Comparison of ENCODE assay signal across 8 cellular contexts in the genomic region with DNA sequence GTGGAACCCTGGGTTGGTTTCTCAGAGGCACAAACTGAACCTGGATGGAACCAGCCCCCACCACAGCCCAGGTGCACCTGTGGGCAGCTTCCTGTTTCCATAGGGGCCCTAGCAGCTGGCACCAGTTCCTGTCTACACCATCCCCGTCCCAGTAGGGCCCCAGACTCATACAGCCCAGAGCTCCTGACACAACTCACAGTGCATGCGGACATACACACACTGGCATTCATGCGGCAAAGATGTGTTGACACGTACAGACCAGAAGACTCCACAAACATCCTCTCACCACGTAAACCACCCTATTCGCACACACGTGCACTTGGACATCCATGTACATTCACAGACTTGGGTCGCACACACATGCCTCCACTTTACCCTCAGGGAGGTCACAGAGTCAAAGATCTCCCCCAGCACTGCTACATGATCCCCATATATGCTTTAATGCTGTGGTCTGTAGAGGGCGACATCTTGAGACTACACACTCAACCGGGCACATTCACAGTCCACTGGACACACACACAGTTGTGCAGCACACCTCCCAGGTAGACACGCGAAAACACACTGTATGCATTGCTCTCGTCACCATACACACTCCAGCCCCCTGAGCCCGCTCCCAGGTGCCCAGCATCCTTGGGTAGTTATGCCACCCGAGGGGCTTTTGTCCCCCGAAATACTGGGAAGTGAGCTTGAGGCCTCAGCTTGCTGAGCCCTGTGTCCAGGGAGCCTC. TPM values are rescaled to one million over a fixed set of nuclear protein-coding genes. Genes with fewer than 3 reads are reported as not detected.
A peak's percentile ranks its signal among the peaks of the same experiment; 100 is the strongest.
DNase-seq lines count a peak whose midpoint lies in the region; ATAC-seq and TF ChIP-seq lines count a peak whose summit lies in the region.

No MANE protein-coding gene starts in this region.

- intact Hi-C loops in activated B cell treated with CpG ODN at 0.5 μM for 24 hours (cut with micrococcal nuclease): loop anchor here (1.0 to 5.0 kb wide), 10 partner anchors 9 to 108 kb away; a partner anchor contains a TSS

- CTCF ChIA-PET in activated B cell treated with CpG ODN at 0.5 μM for 24 hours (lab: Charles Lee): interaction anchor here (0.8 to 6.7 kb wide), 13 partner anchors 10 to 106 kb away, joined by 3 to 101 read pairs (median 5); a partner anchor contains a TSS

- TF ChIP-seq CTCF in GM12872 (IDR thresholded peaks at IDR 0.05; ENCODE audit: insufficient read depth, low read depth, low read length) (peak; percentile 65), activated B cell treated with CpG ODN at 0.5 μM for 24 hours (IDR thresholded peaks at IDR 0.05) (no peak)

- no peaks in the 10 kb centered on the region for H3K9me3 Mint-ChIP-seq in activated B cell treated with CpG ODN at 0.5 μM for 24 hours
- H3K9me3 Mint-ChIP-seq in stimulated activated effector memory CD8-positive, alpha-beta T cell treated with anti-CD3 and anti-CD28 coated beads, Interleukin-12 subunit alpha, Interleukin-12 subunit beta, amount 100 ng/mL, for 72 hours: no peaks in the 10 kb centered on the region

- H3K36me3 Mint-ChIP-seq in activated B cell treated with CpG ODN at 0.5 μM for 24 hours (ENCODE audit: low read depth): peaks cover 9% of the 10 kb centered on the region
- H3K36me3 Mint-ChIP-seq in stimulated activated effector memory CD8-positive, alpha-beta T cell treated with anti-CD3 and anti-CD28 coated beads, Interleukin-12 subunit alpha, Interleukin-12 subunit beta, amount 100 ng/mL, for 72 hours: peaks cover 6% of the 10 kb centered on the region

- H3K27me3 Mint-ChIP-seq in activated B cell treated with CpG ODN at 0.5 μM for 24 hours: no peaks in the 10 kb centered on the region

- DNase-seq in activated B cell treated with CpG ODN at 0.5 μM for 24 hours (peak; percentile 65), glomerular visceral epithelial cell (ENCODE audit: extremely low spot score) (peak; percentile 80), RKO (ENCODE audit: low spot score) (no peak)
- peak in 1 of 2 donors; percentile 69 for DNase-seq in stimulated activated effector memory CD8-positive, alpha-beta T cell treated with anti-CD3 and anti-CD28 coated beads, Interleukin-12 subunit alpha, Interleukin-12 subunit beta, amount 100 ng/mL, for 72 hours (ENCODE audit: low spot score in 2 of 2)
- DNase-seq in activated CD4-positive, alpha-beta T cell treated with anti-CD3 and anti-CD28 coated beads for 1 hour: no peak

- peaks cover 92% of the 10 kb centered on the region for H3K4me1 Mint-ChIP-seq in activated B cell treated with CpG ODN at 0.5 μM for 24 hours
- peaks cover 68% of the 10 kb centered on the region for H3K4me1 Mint-ChIP-seq in stimulated activated effector memory CD8-positive, alpha-beta T cell treated with anti-CD3 and anti-CD28 coated beads, Interleukin-12 subunit alpha, Interleukin-12 subunit beta, amount 100 ng/mL, for 72 hours

- ATAC-seq in GM19467 (IDR thresholded peaks at IDR 0.05; ENCODE audit: unreplicated experiment) (peak; percentile 49), HG03469 (IDR thresholded peaks at IDR 0.05; ENCODE audit: unreplicated experiment) (peak; percentile 42), activated B cell treated with CpG ODN at 0.5 μM for 24 hours (ENCODE audit: low read depth) (peak; percentile 61)
- peak; percentile 57 for ATAC-seq in stimulated activated effector memory CD8-positive, alpha-beta T cell treated with anti-CD3 and anti-CD28 coated beads, Interleukin-12 subunit alpha, Interleukin-12 subunit beta, amount 100 ng/mL, for 72 hours

- POLR2A ChIA-PET in activated B cell treated with CpG ODN at 0.5 μM for 24 hours (lab: Charles Lee): interaction anchor here (0.5 to 17.0 kb wide), 12 partner anchors 8 to 97 kb away, joined by 3 to 676 read pairs (median 12); a partner anchor contains a TSS

- H3K4me3 Mint-ChIP-seq in activated B cell treated with CpG ODN at 0.5 μM for 24 hours: peak overlapping the region; percentile 86
- peak overlapping the region; percentile 72 for H3K4me3 Mint-ChIP-seq in stimulated activated effector memory CD8-positive, alpha-beta T cell treated with anti-CD3 and anti-CD28 coated beads, Interleukin-12 subunit alpha, Interleukin-12 subunit beta, amount 100 ng/mL, for 72 hours

- peak overlapping the region; percentile 92 for H3K27ac Mint-ChIP-seq in activated B cell treated with CpG ODN at 0.5 μM for 24 hours
- peak overlapping the region; percentile 83 for H3K27ac Mint-ChIP-seq in stimulated activated effector memory CD8-positive, alpha-beta T cell treated with anti-CD3 and anti-CD28 coated beads, Interleukin-12 subunit alpha, Interleukin-12 subunit beta, amount 100 ng/mL, for 72 hours

RNA-seq across cellular contexts. Expression of a gene that starts 22.4 kb away (rescaled TPM):
- 94.9 and 115 TPM in 2 replicates for total RNA-seq in activated B cell treated with CpG ODN at 0.5 μM for 24 hours

Comparison
In these comparisons a context has a peak if more than half of its experiments do, and no peak if none do; other contexts are left out.
1. DNase-seq: peak in activated B cell treated with CpG ODN at 0.5 μM for 24 hours (single experiment) and glomerular visceral epithelial cell (single experiment); none in RKO (single experiment) and activated CD4-positive, alpha-beta T cell treated with anti-CD3 and anti-CD28 coated beads for 1 hour (single experiment).
2. Peak in every context shown above with its lines, with median percentiles within 50 percentile points of each other: ATAC-seq.